2 cellular contexts compared by ENCODE assay signal in genomic region chr2:168782271-168782670, GRCh38.
TF ChIP-seq lines count a peak whose summit lies in the region.

No MANE protein-coding gene starts in this region.

TF ChIP-seq in A549, 52 proteins besides CTCF, POLR2A, EP300 and RAD21 (continued from another document):
- TF ChIP-seq ELK1 (IDR thresholded peaks at IDR 0.05; ENCODE audit: low read depth, low read length) (no peak), MYC (IDR thresholded peaks at IDR 0.05; ENCODE audit: borderline replicate concordance, low read length) (no peak), RNF2 (IDR thresholded peaks at IDR 0.05; ENCODE audit: borderline replicate concordance, low read depth) (no peak), HDAC2 (IDR thresholded peaks at IDR 0.05) (no peak), FOXS1 (CRISPR knock-in tag; IDR thresholded peaks at IDR 0.05) (no peak), ZC3H11A (IDR thresholded peaks at IDR 0.05) (no peak), EHMT2 (IDR thresholded peaks at IDR 0.05; ENCODE audit: low read depth) (no peak)

TF ChIP-seq in GM23338, 12 proteins besides CTCF, POLR2A, EP300 and RAD21 (continued from another document):
- TF ChIP-seq ZNF462 (CRISPR knock-in tag; IDR thresholded peaks at IDR 0.05) (no peak), EZH2 (IDR thresholded peaks at IDR 0.05; ENCODE audit: low read depth, unreplicated experiment) (no peak), NANOG (IDR thresholded peaks at IDR 0.05; ENCODE audit: borderline replicate concordance) (no peak), REST (IDR thresholded peaks at IDR 0.05; ENCODE audit: unreplicated experiment) (no peak), JUNB (IDR thresholded peaks at IDR 0.05; ENCODE audit: unreplicated experiment) (no peak), POLR2AphosphoS5 (IDR thresholded peaks at IDR 0.05; ENCODE audit: low read depth) (no peak), CREB1 (CRISPR knock-in tag; IDR thresholded peaks at IDR 0.05; ENCODE audit: low read depth) (no peak), ETS1 (IDR thresholded peaks at IDR 0.05) (no peak), EZH2phosphoT487 (IDR thresholded peaks at IDR 0.05; ENCODE audit: unreplicated experiment) (no peak)
